Comparison of ENCODE assay signal across 8 cellular contexts in genomic region chr11:102449651-102450570, GRCh38. TPM values are rescaled to one million over a fixed set of nuclear protein-coding genes. Genes with fewer than 3 reads are reported as not detected.
DNase-seq lines count a peak whose midpoint lies in the region; ATAC-seq and TF ChIP-seq lines count a peak whose summit lies in the region.
"Had no signal": no experiment of that assay in that cellular context is flagged by ENCODE, and none has a peak within 500 bp of the region (broad histone marks: within the 10 kb centered on the region; RNA-seq: fewer than 3 reads in every experiment).

No MANE protein-coding gene starts in this region.

- TF ChIP-seq CTCF in fibroblast of lung (conservative IDR thresholded peaks at IDR 0.05 in 1 of 2, IDR thresholded peaks at IDR 0.05 in 1 of 2; ENCODE audit: low read depth in 1 of 2, low read length in 2 of 2): no peak

- H3K27me3 ChIP-seq in HAP-1 (ENCODE audit: low read depth) (no peaks in the 10 kb centered on the region), fibroblast of lung (ENCODE audit: control insufficient read depth, insufficient read depth, low read length) (no peaks in the 10 kb centered on the region)

- H3K4me3 Mint-ChIP-seq in stimulated activated memory B cell treated with anti-CD40 and anti-IgM and Interleukin-4, amounts not matched to agents 10 μg/mL and 1 μg/mL and 100 μg/mL, for 72 hours: peak overlapping the region; percentile 90

- no peak for ATAC-seq in stimulated activated memory B cell treated with anti-CD40 and anti-IgM and Interleukin-4, amounts not matched to agents 10 μg/mL and 1 μg/mL and 100 μg/mL, for 72 hours

- peak overlapping the region; percentile 93 for H3K27ac Mint-ChIP-seq in stimulated activated memory B cell treated with anti-CD40 and anti-IgM and Interleukin-4, amounts not matched to agents 10 μg/mL and 1 μg/mL and 100 μg/mL, for 72 hours

- DNase-seq in HAP-1 (ENCODE audit: low spot score in 2 of 2): no peak
- no peak for DNase-seq in SK-N-MC (ENCODE audit: low read depth, low spot score)
- peak in 1 of 2 donors; percentile 24 for DNase-seq in fibroblast of lung (ENCODE audit: low read depth in 2 of 2)
- DNase-seq in anterior cingulate cortex (lab: John Stamatoyannopoulos, UW): no peak
- no peak for DNase-seq in GOT3 (lab: John Stamatoyannopoulos, UW)
- DNase-seq in NCI-H2081 (lab: John Stamatoyannopoulos, UW): no peak
- DNase-seq: NCI-H1417 treated with DMSO at 0.1 percent for 48 hours had no signal

- H3K9ac ChIP-seq in SK-N-MC (ENCODE audit: insufficient read length) (no peak overlapping the region), fibroblast of lung (ENCODE audit: insufficient read depth, low read length) (no peak overlapping the region)

- peaks cover 39% of the 10 kb centered on the region for H3K79me2 ChIP-seq in fibroblast of lung (ENCODE audit: control insufficient read depth, insufficient read depth, low read length)

- H3K4me2 ChIP-seq in fibroblast of lung (ENCODE audit: extremely low read depth, insufficient read depth, low read length): peak overlapping the region; percentile 86

- H3K27ac ChIP-seq in SK-N-MC: no peak overlapping the region
- no peak overlapping the region for H3K27ac ChIP-seq in fibroblast of lung (ENCODE audit: insufficient read depth, low read length)

- peaks cover 47% of the 10 kb centered on the region for H3K36me3 Mint-ChIP-seq in stimulated activated memory B cell treated with anti-CD40 and anti-IgM and Interleukin-4, amounts not matched to agents 10 μg/mL and 1 μg/mL and 100 μg/mL, for 72 hours

- H3K36me3 ChIP-seq in HAP-1 (replicated peaks) (peaks cover 35% of the 10 kb centered on the region), SK-N-MC (ENCODE audit: insufficient read depth, low read length) (peaks cover 37% of the 10 kb centered on the region), fibroblast of lung (ENCODE audit: control insufficient read depth, insufficient read depth, low read length) (peaks cover 2% of the 10 kb centered on the region)

- H3K4me3 ChIP-seq in HAP-1: peak overlapping the region; percentile 73
- peak overlapping the region; percentile 77 for H3K4me3 ChIP-seq in SK-N-MC
- peak overlapping the region in 1 of 4 experiments; percentile 91 for H3K4me3 ChIP-seq in fibroblast of lung (replicated peaks in 1 of 4; ENCODE audit: control extremely low read depth in 1 of 4, insufficient read depth in 1 of 4, low read depth in 3 of 4, low read length in 4 of 4)

- peaks cover 73% of the 10 kb centered on the region for H3K4me1 Mint-ChIP-seq in stimulated activated memory B cell treated with anti-CD40 and anti-IgM and Interleukin-4, amounts not matched to agents 10 μg/mL and 1 μg/mL and 100 μg/mL, for 72 hours

- no peak overlapping the region for H2AFZ ChIP-seq in fibroblast of lung (ENCODE audit: low read length)

- H3K9me3 Mint-ChIP-seq in stimulated activated memory B cell treated with anti-CD40 and anti-IgM and Interleukin-4, amounts not matched to agents 10 μg/mL and 1 μg/mL and 100 μg/mL, for 72 hours: no peaks in the 10 kb centered on the region

- H4K20me1 ChIP-seq in fibroblast of lung (ENCODE audit: control insufficient read depth, extremely low read depth, insufficient read depth, low read length): no peaks in the 10 kb centered on the region

- H3K9me3 ChIP-seq in HAP-1 (no peaks in the 10 kb centered on the region), SK-N-MC (ENCODE audit: low read depth, low read length) (no peaks in the 10 kb centered on the region), fibroblast of lung (ENCODE audit: control insufficient read depth, insufficient read depth, low read depth, low read length) (no peaks in the 10 kb centered on the region)

- in situ Hi-C loops in HAP-1 (cut with MboI; ENCODE audit: low sequenced_read_pairs): no loop called here

- peaks cover 36% of the 10 kb centered on the region for H3K4me1 ChIP-seq in HAP-1
- peaks cover 15% of the 10 kb centered on the region for H3K4me1 ChIP-seq in fibroblast of lung (ENCODE audit: control insufficient read depth, extremely low read depth, insufficient read depth, low read length)

- no peaks in the 10 kb centered on the region for H3K27me3 Mint-ChIP-seq in stimulated activated memory B cell treated with anti-CD40 and anti-IgM and Interleukin-4, amounts not matched to agents 10 μg/mL and 1 μg/mL and 100 μg/mL, for 72 hours

RNA-seq across cellular contexts. Expression of gene TMEM123, which starts 2.7 kb away (rescaled TPM):
- total RNA-seq in fibroblast of lung: 124 and 127 TPM in 2 replicates
- polyA plus RNA-seq in fibroblast of lung: 207 and 355 TPM in 2 replicates
- polyA plus RNA-seq in fibroblast of lung (2012): 84.8 and 123 TPM in 2 replicates
- 3.7 and 12.3 TPM in 2 replicates for polyA minus RNA-seq in fibroblast of lung (ENCODE audit: low replicate concordance)
